Comparison of ENCODE assay signal across 9 cellular contexts in genomic region chr13:50916701-50917184, GRCh38. TPM values are rescaled to one million over a fixed set of nuclear protein-coding genes. Genes with fewer than 3 reads are reported as not detected.
DNase-seq lines count a peak whose midpoint lies in the region; TF ChIP-seq lines count a peak whose summit lies in the region.
"Had no signal": no experiment of that assay in that cellular context is flagged by ENCODE, and none has a peak within 500 bp of the region (broad histone marks: within the 10 kb centered on the region; RNA-seq: fewer than 3 reads in every experiment).

No MANE protein-coding gene starts in this region.

- no peak overlapping the region for H3K23ac ChIP-seq in trophoblast cell (ENCODE audit: low read length)

- H3K79me1 ChIP-seq in trophoblast cell (ENCODE audit: low read length): peaks cover 2% of the 10 kb centered on the region

- no peak overlapping the region for H2BK120ac ChIP-seq in trophoblast cell (ENCODE audit: insufficient read depth, low read length, poor library complexity)

- H2AFZ ChIP-seq in trophoblast cell (ENCODE audit: insufficient read depth, low read length, poor library complexity) (peak overlapping the region; percentile 71), smooth muscle cell (ENCODE audit: low read depth) (no peak overlapping the region)

- H3K79me2 ChIP-seq in trophoblast cell (ENCODE audit: control insufficient read depth, insufficient read depth, low read length, poor library complexity) (peaks cover 1% of the 10 kb centered on the region), smooth muscle cell (ENCODE audit: low read depth) (peaks cover 11% of the 10 kb centered on the region)

- H3K27ac ChIP-seq in colonic mucosa (peak overlapping the region; percentile 49), trophoblast cell (ENCODE audit: low read depth, low read length) (no peak overlapping the region), smooth muscle cell (ENCODE audit: low read depth) (no peak overlapping the region)

- H3K4me1 ChIP-seq in colonic mucosa (no peaks in the 10 kb centered on the region), trophoblast cell (ENCODE audit: control insufficient read depth in 1 of 2, insufficient read depth in 2 of 2, low read length in 2 of 2) (peaks cover 7 to 8% of the 10 kb centered on the region in 2 experiments), smooth muscle cell (ENCODE audit: low read depth) (peaks cover 2% of the 10 kb centered on the region)

- no peak overlapping the region for H3K4ac ChIP-seq in trophoblast cell (ENCODE audit: low read depth, low read length)

- H3K36me3 ChIP-seq in colonic mucosa (no peaks in the 10 kb centered on the region), trophoblast cell (ENCODE audit: control insufficient read depth in 1 of 2, insufficient read depth in 2 of 2, low read length in 2 of 2) (no peaks in the 10 kb centered on the region), smooth muscle cell (ENCODE audit: low read depth) (no peaks in the 10 kb centered on the region)

- TF ChIP-seq CTCF in colonic mucosa (IDR thresholded peaks at IDR 0.05): no peak
- TF ChIP-seq CTCF in smooth muscle cell (IDR thresholded peaks at IDR 0.05; ENCODE audit: borderline replicate concordance, insufficient read depth, poor library complexity, severe bottlenecking): no peak

- TF ChIP-seq POLR2A in GM18951 (IDR thresholded peaks at IDR 0.05; ENCODE audit: extremely low read depth, insufficient read depth, insufficient read length): peak; percentile 36

- no peak overlapping the region for H3K9ac ChIP-seq in colonic mucosa (ENCODE audit: low read depth in 2 of 2, low read length in 2 of 2)
- no peak overlapping the region for H3K9ac ChIP-seq in trophoblast cell (ENCODE audit: low read length)
- H3K9ac ChIP-seq in smooth muscle cell (ENCODE audit: low read depth): no peak overlapping the region

- peak overlapping the region; percentile 18 for H4K12ac ChIP-seq in trophoblast cell (ENCODE audit: low read depth, low read length)

- no peaks in the 10 kb centered on the region for H3K27me3 ChIP-seq in colonic mucosa
- no peaks in the 10 kb centered on the region for H3K27me3 ChIP-seq in trophoblast cell (ENCODE audit: insufficient read depth, low read length)
- H3K27me3 ChIP-seq in smooth muscle cell (ENCODE audit: low read depth): no peaks in the 10 kb centered on the region

- H3K4me2 ChIP-seq in trophoblast cell (ENCODE audit: low read length) (no peak overlapping the region), smooth muscle cell (no peak overlapping the region)

- peak overlapping the region; percentile 66 for H4K8ac ChIP-seq in trophoblast cell (ENCODE audit: low read depth, low read length)

- H3K4me3 ChIP-seq in colonic mucosa (no peak overlapping the region), trophoblast cell (ENCODE audit: low read depth, low read length) (no peak overlapping the region), smooth muscle cell (no peak overlapping the region)

- in situ Hi-C loops in GM18951 (cut with MboI; ENCODE audit: low sequenced_read_pairs, unreplicated experiment): loop anchor here (25.0 kb wide), 1 partner anchor 929 kb away; the partner anchor contains the start of gene TRIM13

- intact Hi-C loops in colonic mucosa (cut with DNase I): loop anchor here (10.0 kb wide), 1 partner anchor 112 kb away; no protein-coding TSS in a partner anchor

- H4K91ac ChIP-seq in trophoblast cell (ENCODE audit: low read depth, low read length): peak overlapping the region; percentile 57

- peak overlapping the region; percentile 61 for H3K18ac ChIP-seq in trophoblast cell (ENCODE audit: low read length)

- peak; percentile 98 to 99 for DNase-seq in Kasumi-1 (lab: John Stamatoyannopoulos, UW)
- peak; percentile 28 for DNase-seq in colonic mucosa
- peak in 1 of 2 donors; percentile 11 for DNase-seq in trophoblast cell
- DNase-seq in NCI-H2171 treated with DMSO at 0.1 percent for 48 hours (lab: John Stamatoyannopoulos, UW): no peak
- no peak for DNase-seq in smooth muscle cell (lab: John Stamatoyannopoulos, UW; ENCODE audit: unreplicated experiment)
- no peak for DNase-seq in GM19238 (ENCODE audit: insufficient read length, low spot score)
- DNase-seq in stimulated activated naive CD4-positive, alpha-beta T cell treated with Interleukin-2 at 50 U/mL for 16 hours (lab: John Stamatoyannopoulos, UW): no peak
- DNase-seq: glutamatergic neuron had no signal

- no peaks in the 10 kb centered on the region for H3K9me3 ChIP-seq in colonic mucosa
- H3K9me3 ChIP-seq in trophoblast cell (ENCODE audit: insufficient read depth, low read depth, low read length): no peaks in the 10 kb centered on the region
- H3K9me3 ChIP-seq in smooth muscle cell (replicated peaks; ENCODE audit: low read depth): peaks cover under 1% of the 10 kb centered on the region

- H3K14ac ChIP-seq in trophoblast cell (ENCODE audit: low read length): peak overlapping the region; percentile 48

- WGBS in trophoblast cell (ENCODE audit: extremely low coverage, insufficient coverage, insufficient read length): no CpG with 5 or more reads among the region's 2 CpGs
- 91% methylated on average over 2 of the region's 2 CpGs for WGBS in smooth muscle cell (ENCODE audit: low lambda C conversion rate)

- peaks cover 7% of the 10 kb centered on the region for H3F3A ChIP-seq in smooth muscle cell (ENCODE audit: low read depth)

- H2AK5ac ChIP-seq in trophoblast cell (ENCODE audit: low read length): no peak overlapping the region

- H4K20me1 ChIP-seq in smooth muscle cell (ENCODE audit: low read depth): peaks cover 14% of the 10 kb centered on the region

- no peak overlapping the region for H2BK5ac ChIP-seq in trophoblast cell (ENCODE audit: low read depth, low read length, poor library complexity)

- H2BK12ac ChIP-seq in trophoblast cell (ENCODE audit: low read length): no peak overlapping the region

RNA-seq across cellular contexts. Expression of gene RNASEH2B, which starts 7.2 kb away (rescaled TPM):
- 10 to 100 TPM; 22.1 to 30.1 TPM for total RNA-seq in colonic mucosa
- polyA plus RNA-seq in trophoblast cell (2013): 19.6 and 21.4 TPM in 2 replicates
- total RNA-seq in smooth muscle cell: 18.4 and 18.9 TPM in 2 replicates
- 16.1 and 17.7 TPM in 2 replicates for polyA plus RNA-seq in smooth muscle cell

Comparison
In these comparisons a context has a peak if more than half of its experiments do, and no peak if none do; other contexts are left out.
1. DNase-seq: peak in Kasumi-1 (2 of 2) and colonic mucosa (single experiment); none in NCI-H2171 treated with DMSO at 0.1 percent for 48 hours (single experiment), smooth muscle cell (single experiment), GM19238 (single experiment) and stimulated activated naive CD4-positive, alpha-beta T cell treated with Interleukin-2 at 50 U/mL for 16 hours (single experiment).